Comparison of ENCODE assay signal across 20 cellular contexts in the genomic region with DNA sequence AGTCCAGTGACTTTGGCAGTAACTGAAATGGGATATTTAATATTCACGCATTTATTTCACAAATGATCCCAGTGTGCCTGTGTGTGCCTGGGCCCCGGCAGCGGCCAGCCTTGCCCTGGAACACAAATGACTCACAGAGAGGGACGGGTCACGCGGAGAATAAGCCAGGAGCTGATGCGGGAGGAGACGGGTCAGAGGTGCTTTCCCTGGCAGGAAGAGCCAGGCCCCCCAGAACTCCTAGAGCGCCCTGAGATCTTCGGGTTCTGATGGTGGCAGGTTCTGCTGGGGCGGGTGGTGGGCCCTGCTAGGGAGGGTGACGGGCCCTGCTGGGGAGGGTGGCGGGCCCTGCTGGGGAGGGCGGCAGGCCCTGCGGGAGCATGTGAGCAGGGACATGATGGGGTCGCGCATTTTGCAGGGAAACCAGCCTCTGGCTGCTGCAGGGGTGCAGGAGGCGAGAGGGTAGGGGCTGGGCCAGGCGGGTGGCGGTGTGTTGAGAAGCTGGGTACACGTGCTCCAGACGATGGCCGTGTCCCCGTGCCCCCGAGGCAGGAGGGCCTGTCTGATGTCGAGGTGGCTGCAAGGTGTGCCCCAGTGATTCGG.
"Had no signal": no experiment of that assay in that cellular context is flagged by ENCODE, and none has a peak within 500 bp of the region (broad histone marks: within the 10 kb centered on the region; RNA-seq: fewer than 3 reads in every experiment).

No MANE protein-coding gene starts in this region.

- H3K4me1 ChIP-seq: breast epithelium, gastrocnemius medialis, left lung, pancreas had no signal

- H3K27me3 ChIP-seq: ascending aorta, breast epithelium, gastrocnemius medialis, pancreas had no signal

- H3K9me3 ChIP-seq: gastrocnemius medialis, pancreas had no signal

- H3K4me2 ChIP-seq: smooth muscle cell had no signal

- H3K27ac Mint-ChIP-seq: activated CD4-positive, alpha-beta T cell treated with anti-CD3 and anti-CD28 coated beads, Interleukin-2, amount 10 ng/mL, durations not matched to agents 7 days and 5 days; activated T-cell treated with anti-CD3 and anti-CD28 coated beads, Interleukin-2, amount 50 U/mL, for 72 hours; naive thymus-derived CD8-positive, alpha-beta T cell had no signal

- DNase-seq: activated CD4-positive, alpha-beta T cell treated with anti-CD3 and anti-CD28 coated beads, Interleukin-2, amount 10 ng/mL, durations not matched to agents 7 days and 5 days; activated CD4-positive, CD25-positive, alpha-beta regulatory T cell; activated CD8-positive, alpha-beta memory T cell treated with anti-CD3 and anti-CD28 coated beads for 24 hours; activated CD8-positive, alpha-beta memory T cell treated with anti-CD3 and anti-CD28 coated beads, Interleukin-2, amount 50 U/mL, for 48 hours; activated effector memory CD4-positive, alpha-beta T cell treated with anti-CD3 and anti-CD28 coated beads, Interleukin-2, amount 50 U/mL, for 16 hours; activated naive CD4-positive, alpha-beta T cell treated with anti-CD3 and anti-CD28 coated beads, Interleukin-2, amount 50 U/mL, for 16 hours; activated T-cell treated with anti-CD3 and anti-CD28 coated beads, Interleukin-2, amount 50 U/mL, for 72 hours; cortex of kidney; effector CD4-positive, alpha-beta T cell; gastrocnemius medialis; head of caudate nucleus; mesendoderm; pancreas; stimulated activated CD4-positive, alpha-beta T cell treated with anti-CD3 and anti-CD28 coated beads, Interleukin-4, amount 100 ng/mL, for 1 hour had no signal

- H3K36me3 ChIP-seq: ascending aorta, breast epithelium, gastrocnemius medialis, left lung, pancreas had no signal

- FAIRE-seq: pancreas had no signal

- H3K27me3 Mint-ChIP-seq: activated CD4-positive, alpha-beta T cell treated with anti-CD3 and anti-CD28 coated beads, Interleukin-2, amount 10 ng/mL, durations not matched to agents 7 days and 5 days had no signal

- H3K4me1 Mint-ChIP-seq: naive thymus-derived CD8-positive, alpha-beta T cell had no signal

- ATAC-seq: activated T-cell treated with anti-CD3 and anti-CD28 coated beads, Interleukin-2, amount 50 U/mL, for 72 hours; gastrocnemius medialis; naive thymus-derived CD8-positive, alpha-beta T cell; pancreas; sciatic nerve had no signal

- H3K27ac ChIP-seq: ascending aorta, breast epithelium, gastrocnemius medialis, left lung, pancreas had no signal

- H3K4me3 Mint-ChIP-seq: activated CD4-positive, alpha-beta T cell treated with anti-CD3 and anti-CD28 coated beads, Interleukin-2, amount 10 ng/mL, durations not matched to agents 7 days and 5 days; activated T-cell treated with anti-CD3 and anti-CD28 coated beads, Interleukin-2, amount 50 U/mL, for 72 hours; naive thymus-derived CD8-positive, alpha-beta T cell had no signal

- H3K9me3 Mint-ChIP-seq: activated T-cell treated with anti-CD3 and anti-CD28 coated beads, Interleukin-2, amount 50 U/mL, for 72 hours had no signal

- H3K4me3 ChIP-seq: ascending aorta, gastrocnemius medialis, left lung, pancreas, smooth muscle cell had no signal
